Comparison of ENCODE assay signal across 1 cellular context in genomic region chr5:66144074-66144798, GRCh38.
TF ChIP-seq lines count a peak whose summit lies in the region.

A gene with protein sequence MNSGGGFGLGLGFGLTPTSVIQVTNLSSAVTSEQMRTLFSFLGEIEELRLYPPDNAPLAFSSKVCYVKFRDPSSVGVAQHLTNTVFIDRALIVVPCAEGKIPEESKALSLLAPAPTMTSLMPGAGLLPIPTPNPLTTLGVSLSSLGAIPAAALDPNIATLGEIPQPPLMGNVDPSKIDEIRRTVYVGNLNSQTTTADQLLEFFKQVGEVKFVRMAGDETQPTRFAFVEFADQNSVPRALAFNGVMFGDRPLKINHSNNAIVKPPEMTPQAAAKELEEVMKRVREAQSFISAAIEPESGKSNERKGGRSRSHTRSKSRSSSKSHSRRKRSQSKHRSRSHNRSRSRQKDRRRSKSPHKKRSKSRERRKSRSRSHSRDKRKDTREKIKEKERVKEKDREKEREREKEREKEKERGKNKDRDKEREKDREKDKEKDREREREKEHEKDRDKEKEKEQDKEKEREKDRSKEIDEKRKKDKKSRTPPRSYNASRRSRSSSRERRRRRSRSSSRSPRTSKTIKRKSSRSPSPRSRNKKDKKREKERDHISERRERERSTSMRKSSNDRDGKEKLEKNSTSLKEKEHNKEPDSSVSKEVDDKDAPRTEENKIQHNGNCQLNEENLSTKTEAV (plus strand): TSS chr5:66144300. CDS start chr5:66144377, 77 bp downstream.

TF ChIP-seq in HepG2, 621 proteins besides CTCF, POLR2A, EP300 and RAD21 (continued from another document):
- TF ChIP-seq DZIP1 (CRISPR knock-in tag; IDR thresholded peaks at IDR 0.05) (peak; percentile 73; the same call in 1 of the 2 replicates), FOXJ3 (CRISPR knock-in tag; IDR thresholded peaks at IDR 0.05; ENCODE audit: borderline replicate concordance) (no peak; the same call in 1 of the 2 replicates), NFIC (IDR thresholded peaks at IDR 0.05; ENCODE audit: low read length) (peak; percentile 59; the same call in 1 of the 2 replicates), GABPB1 (CRISPR knock-in tag; IDR thresholded peaks at IDR 0.05) (peak; percentile 93), HES4 (CRISPR knock-in tag; IDR thresholded peaks at IDR 0.05; ENCODE audit: borderline replicate concordance) (peak; percentile 38; the same call in 1 of the 2 replicates), MIXL1 (CRISPR knock-in tag; IDR thresholded peaks at IDR 0.05) (no peak; the same call in 1 of the 2 replicates)
- TF ChIP-seq, protein P1, sequence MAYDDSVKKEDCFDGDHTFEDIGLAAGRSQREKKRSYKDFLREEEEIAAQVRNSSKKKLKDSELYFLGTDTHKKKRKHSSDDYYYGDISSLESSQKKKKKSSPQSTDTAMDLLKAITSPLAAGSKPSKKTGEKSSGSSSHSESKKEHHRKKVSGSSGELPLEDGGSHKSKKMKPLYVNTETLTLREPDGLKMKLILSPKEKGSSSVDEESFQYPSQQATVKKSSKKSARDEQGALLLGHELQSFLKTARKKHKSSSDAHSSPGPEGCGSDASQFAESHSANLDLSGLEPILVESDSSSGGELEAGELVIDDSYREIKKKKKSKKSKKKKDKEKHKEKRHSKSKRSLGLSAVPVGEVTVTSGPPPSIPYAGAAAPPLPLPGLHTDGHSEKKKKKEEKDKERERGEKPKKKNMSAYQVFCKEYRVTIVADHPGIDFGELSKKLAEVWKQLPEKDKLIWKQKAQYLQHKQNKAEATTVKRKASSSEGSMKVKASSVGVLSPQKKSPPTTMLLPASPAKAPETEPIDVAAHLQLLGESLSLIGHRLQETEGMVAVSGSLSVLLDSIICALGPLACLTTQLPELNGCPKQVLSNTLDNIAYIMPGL (CRISPR knock-in tag; IDR thresholded peaks at IDR 0.05; ENCODE audit: borderline replicate concordance in 1 of 2, low read depth in 1 of 2) = peak; percentile 78 to 79
- TF ChIP-seq, protein P2, sequence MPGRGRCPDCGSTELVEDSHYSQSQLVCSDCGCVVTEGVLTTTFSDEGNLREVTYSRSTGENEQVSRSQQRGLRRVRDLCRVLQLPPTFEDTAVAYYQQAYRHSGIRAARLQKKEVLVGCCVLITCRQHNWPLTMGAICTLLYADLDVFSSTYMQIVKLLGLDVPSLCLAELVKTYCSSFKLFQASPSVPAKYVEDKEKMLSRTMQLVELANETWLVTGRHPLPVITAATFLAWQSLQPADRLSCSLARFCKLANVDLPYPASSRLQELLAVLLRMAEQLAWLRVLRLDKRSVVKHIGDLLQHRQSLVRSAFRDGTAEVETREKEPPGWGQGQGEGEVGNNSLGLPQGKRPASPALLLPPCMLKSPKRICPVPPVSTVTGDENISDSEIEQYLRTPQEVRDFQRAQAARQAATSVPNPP (CRISPR knock-in tag; IDR thresholded peaks at IDR 0.05) = no peak
